In genomic region chr22:30425327-30425615, GRCh38 we compare ENCODE assay signal across 2 cellular contexts.
TF ChIP-seq lines count a peak whose summit lies in the region.

No MANE protein-coding gene starts in this region.

TF ChIP-seq in A549, 52 proteins besides CTCF, POLR2A, EP300 and RAD21:
- no peak for TF ChIP-seq JUNB (IDR thresholded peaks at IDR 0.05)
- no peak for TF ChIP-seq POLR2AphosphoS2 (conservative IDR thresholded peaks at IDR 0.05; ENCODE audit: low read length)
- TF ChIP-seq TFCP2L1 (CRISPR knock-in tag; IDR thresholded peaks at IDR 0.05): no peak
- TF ChIP-seq FOSL2 (IDR thresholded peaks at IDR 0.05): no peak
- no peak for TF ChIP-seq FOSL2 (CRISPR knock-in tag; IDR thresholded peaks at IDR 0.05)
- no peak for TF ChIP-seq RFX5 (IDR thresholded peaks at IDR 0.05)
- TF ChIP-seq CBX8 (IDR thresholded peaks at IDR 0.05): no peak
- TF ChIP-seq ZNF302 (CRISPR knock-in tag; IDR thresholded peaks at IDR 0.05): no peak
- no peak for TF ChIP-seq SMC3 (IDR thresholded peaks at IDR 0.05)
TF ChIP-seq in A549: peak in this region for 0.

TF ChIP-seq in IMR-90, 13 proteins besides CTCF, POLR2A, EP300 and RAD21:
- TF ChIP-seq SMC3 (IDR thresholded peaks at IDR 0.05; ENCODE audit: low read depth, low read length) (no peak), MAZ (IDR thresholded peaks at IDR 0.05; ENCODE audit: borderline replicate concordance, low read depth, low read length) (no peak), MAFK (IDR thresholded peaks at IDR 0.05; ENCODE audit: low read depth, low read length) (no peak), CEBPB (IDR thresholded peaks at IDR 0.05; ENCODE audit: low read depth, low read length) (no peak), RCOR1 (IDR thresholded peaks at IDR 0.05; ENCODE audit: insufficient replicate concordance, low read length) (no peak), FOS (IDR thresholded peaks at IDR 0.05; ENCODE audit: low read depth, low read length) (no peak)
- TF ChIP-seq, protein P1, sequence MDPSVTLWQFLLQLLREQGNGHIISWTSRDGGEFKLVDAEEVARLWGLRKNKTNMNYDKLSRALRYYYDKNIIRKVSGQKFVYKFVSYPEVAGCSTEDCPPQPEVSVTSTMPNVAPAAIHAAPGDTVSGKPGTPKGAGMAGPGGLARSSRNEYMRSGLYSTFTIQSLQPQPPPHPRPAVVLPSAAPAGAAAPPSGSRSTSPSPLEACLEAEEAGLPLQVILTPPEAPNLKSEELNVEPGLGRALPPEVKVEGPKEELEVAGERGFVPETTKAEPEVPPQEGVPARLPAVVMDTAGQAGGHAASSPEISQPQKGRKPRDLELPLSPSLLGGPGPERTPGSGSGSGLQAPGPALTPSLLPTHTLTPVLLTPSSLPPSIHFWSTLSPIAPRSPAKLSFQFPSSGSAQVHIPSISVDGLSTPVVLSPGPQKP (IDR thresholded peaks at IDR 0.05; ENCODE audit: borderline replicate concordance, low read depth, low read length): no peak
- TF ChIP-seq, protein P2, sequence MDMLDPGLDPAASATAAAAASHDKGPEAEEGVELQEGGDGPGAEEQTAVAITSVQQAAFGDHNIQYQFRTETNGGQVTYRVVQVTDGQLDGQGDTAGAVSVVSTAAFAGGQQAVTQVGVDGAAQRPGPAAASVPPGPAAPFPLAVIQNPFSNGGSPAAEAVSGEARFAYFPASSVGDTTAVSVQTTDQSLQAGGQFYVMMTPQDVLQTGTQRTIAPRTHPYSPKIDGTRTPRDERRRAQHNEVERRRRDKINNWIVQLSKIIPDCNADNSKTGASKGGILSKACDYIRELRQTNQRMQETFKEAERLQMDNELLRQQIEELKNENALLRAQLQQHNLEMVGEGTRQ (IDR thresholded peaks at IDR 0.05; ENCODE audit: low read depth, low read length): no peak
